Comparison of ENCODE assay signal across 15 cellular contexts in the genomic region with DNA sequence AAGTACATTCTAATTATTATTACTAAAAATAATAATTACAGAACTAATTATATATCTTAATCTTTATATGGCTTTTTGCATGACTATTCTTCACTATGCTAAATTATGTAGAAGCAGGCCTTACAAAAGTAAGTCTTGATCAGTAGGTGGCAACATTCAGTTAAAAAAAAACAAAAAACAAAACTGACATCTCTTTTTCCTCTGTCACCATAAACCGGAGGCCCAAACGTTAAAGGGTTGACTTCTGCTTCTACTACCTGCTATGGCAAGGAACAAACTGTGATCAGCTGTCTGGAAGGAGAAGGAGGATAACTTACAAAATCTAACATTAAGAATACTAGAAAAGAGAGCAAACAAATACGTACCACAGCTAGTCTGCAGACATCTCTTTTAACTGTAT.
DNase-seq lines count a peak whose midpoint lies in the region; ATAC-seq and TF ChIP-seq lines count a peak whose summit lies in the region.
"Had no signal": no experiment of that assay in that cellular context is flagged by ENCODE, and none has a peak within 500 bp of the region (broad histone marks: within the 10 kb centered on the region; RNA-seq: fewer than 3 reads in every experiment).

No MANE protein-coding gene starts in this region.

- no peaks in the 10 kb centered on the region for H3K4me1 Mint-ChIP-seq in naive thymus-derived CD8-positive, alpha-beta T cell

- H3K9me3 Mint-ChIP-seq in naive thymus-derived CD8-positive, alpha-beta T cell: peaks cover 0 to 15% (median 3%) of the 10 kb centered on the region in 9 donors

- H3K36me3 Mint-ChIP-seq in naive thymus-derived CD8-positive, alpha-beta T cell: no peaks in the 10 kb centered on the region

- POLR2A ChIA-PET in naive thymus-derived CD8-positive, alpha-beta T cell (lab: Charles Lee): no interaction called here

- no peaks in the 10 kb centered on the region for H3K27me3 Mint-ChIP-seq in naive thymus-derived CD8-positive, alpha-beta T cell

- ATAC-seq in GM19328 (IDR thresholded peaks at IDR 0.05; ENCODE audit: unreplicated experiment) (no peak), GM18519 (IDR thresholded peaks at IDR 0.05; ENCODE audit: low FRiP score, unreplicated experiment) (no peak)
- no peak for ATAC-seq in naive thymus-derived CD8-positive, alpha-beta T cell
- ATAC-seq: lower lobe of right lung had no signal

- no peak overlapping the region for H3K4me3 Mint-ChIP-seq in naive thymus-derived CD8-positive, alpha-beta T cell
- H3K4me3 Mint-ChIP-seq: activated naive CD4-positive, alpha-beta T cell treated with anti-CD3 and anti-CD28 coated beads for 36 hours had no signal

- TF ChIP-seq CTCF in fibroblast of mammary gland (conservative IDR thresholded peaks at IDR 0.05; ENCODE audit: control insufficient read depth, insufficient read depth, low read depth, low read length): no peak

- no peak overlapping the region for H3K4me3 ChIP-seq in fibroblast of mammary gland (ENCODE audit: control insufficient read depth, low read depth, low read length)
- H3K4me3 ChIP-seq: colonic mucosa, lower lobe of right lung, prostate gland, SK-N-MC had no signal

- DNase-seq in NOMO-1 treated with DMSO at 0.1 percent for 48 hours (lab: John Stamatoyannopoulos, UW; ENCODE audit: unreplicated experiment) (peak; percentile 18), NOMO-1 treated with dmso at 0.1 percent for 144 hours (lab: John Stamatoyannopoulos, UW; ENCODE audit: unreplicated experiment) (no peak), NCI-H748 (lab: John Stamatoyannopoulos, UW; ENCODE audit: unreplicated experiment) (peak; percentile 24), fibroblast of mammary gland (ENCODE audit: low read depth) (peak; percentile 6), superior temporal gyrus (ENCODE audit: extremely low spot score) (peak; percentile 48)
- no peak for DNase-seq in naive thymus-derived CD8-positive, alpha-beta T cell
- DNase-seq: activated CD4-positive, alpha-beta T cell treated with anti-CD3 and anti-CD28 coated beads, Interleukin-2, amount 50 U/mL, for 1 hour; activated naive CD4-positive, alpha-beta T cell treated with anti-CD3 and anti-CD28 coated beads for 36 hours; colonic mucosa; lower lobe of right lung; stimulated activated CD4-positive, alpha-beta T cell treated with anti-CD3 and anti-CD28 coated beads, Interleukin-4, amount 100 ng/mL, for 1 hour had no signal

- no peak overlapping the region for H3K27ac Mint-ChIP-seq in naive thymus-derived CD8-positive, alpha-beta T cell
- H3K27ac Mint-ChIP-seq: activated naive CD4-positive, alpha-beta T cell treated with anti-CD3 and anti-CD28 coated beads for 36 hours had no signal

Comparison
In these comparisons a context has a peak if more than half of its experiments do, and no peak if none do; other contexts are left out.
1. DNase-seq: peak in NOMO-1 treated with DMSO at 0.1 percent for 48 hours (single experiment), NCI-H748 (single experiment), fibroblast of mammary gland (single experiment) and superior temporal gyrus (single experiment); none in NOMO-1 treated with dmso at 0.1 percent for 144 hours (single experiment) and naive thymus-derived CD8-positive, alpha-beta T cell (0 of 10).